Comparison of ENCODE assay signal across 16 cellular contexts in the genomic region with DNA sequence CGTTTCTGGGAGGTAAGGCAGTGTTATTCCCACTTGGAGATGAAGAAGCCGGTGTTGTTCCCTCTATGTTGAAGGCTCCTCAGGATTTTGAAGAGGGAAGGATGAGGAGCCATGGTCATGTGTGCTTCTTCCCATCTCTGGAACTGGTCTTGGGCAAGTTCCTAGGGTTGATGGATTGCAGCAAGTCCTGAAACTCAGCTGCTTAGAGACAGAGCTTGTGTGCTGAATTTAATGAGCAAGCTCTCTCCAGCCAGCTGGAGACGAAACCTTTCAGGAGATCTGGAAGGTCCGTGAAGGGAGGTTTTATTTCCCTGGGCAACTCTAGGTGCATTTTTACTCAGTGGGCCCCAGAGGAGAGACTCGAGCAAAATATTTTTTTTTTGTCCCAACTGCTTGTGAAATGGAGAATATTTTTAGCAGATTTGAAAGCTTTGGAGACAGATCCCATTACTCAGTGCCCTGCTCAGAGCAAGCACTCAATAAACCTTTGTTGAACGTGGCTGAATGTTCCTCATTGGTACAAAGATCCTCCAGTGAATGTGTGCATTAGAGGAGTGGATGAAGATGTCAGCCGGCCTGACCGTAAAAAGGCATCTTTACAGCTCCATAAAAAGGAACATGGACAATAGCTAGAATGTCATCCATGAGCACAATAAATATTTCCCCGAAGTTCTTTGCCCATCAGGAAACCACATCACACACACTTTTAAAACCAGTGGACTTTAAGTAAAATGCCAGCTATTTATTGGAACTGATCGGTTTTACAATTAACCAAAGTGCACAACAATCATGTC. TPM values are rescaled to one million over a fixed set of nuclear protein-coding genes. Genes with fewer than 3 reads are reported as not detected.
"Had no signal": no experiment of that assay in that cellular context is flagged by ENCODE, and none has a peak within 500 bp of the region (broad histone marks: within the 10 kb centered on the region; RNA-seq: fewer than 3 reads in every experiment).

No MANE protein-coding gene starts in this region.

- DNase-seq: activated B cell treated with CpG ODN at 0.5 μM for 24 hours; activated CD4-positive, alpha-beta T cell treated with anti-CD3 and anti-CD28 coated beads for 48 hours; activated CD8-positive, alpha-beta memory T cell treated with anti-CD3 and anti-CD28 coated beads for 24 hours; activated naive CD4-positive, alpha-beta T cell treated with anti-CD3 and anti-CD28 coated beads, Interleukin-2, amount 10 ng/mL, durations not matched to agents 7 days and 5 days; colonic mucosa; glutamatergic neuron; kidney glomerular epithelial cell; left ventricle myocardium superior; mesenchymal stem cell; ovary; stimulated activated CD4-positive, alpha-beta T cell treated with anti-CD3 and anti-CD28 coated beads, Interleukin-4, amount 100 ng/mL, for 24 hours; upper lobe of left lung had no signal

- H3K9me3 ChIP-seq: colonic mucosa, esophagus muscularis mucosa, ovary, SJSA1, upper lobe of left lung had no signal

- H3K27me3 ChIP-seq: colonic mucosa, esophagus muscularis mucosa, ovary, SJSA1, upper lobe of left lung had no signal

- H3K4me1 ChIP-seq: colonic mucosa, SJSA1, upper lobe of left lung had no signal

- H3K4me3 ChIP-seq: colonic mucosa, esophagus muscularis mucosa, ovary, SJSA1, skin epidermis, upper lobe of left lung had no signal

- H3K27ac ChIP-seq: colonic mucosa, esophagus muscularis mucosa, ovary, SJSA1, skin epidermis, upper lobe of left lung had no signal

- H3K36me3 ChIP-seq: colonic mucosa, esophagus muscularis mucosa, ovary, SJSA1, upper lobe of left lung had no signal

- ATAC-seq: left ventricle myocardium superior had no signal

RNA-seq across cellular contexts. Expression of a gene that starts 55.7 kb away (rescaled TPM):
- total RNA-seq: activated B cell treated with CpG ODN at 0.5 μM for 24 hours; T-helper 2 cell treated with Interferon-gamma antibody and Interleukin-4, amounts not matched to agents 100 ng/mL and 5 ng/mL, for 36 hours had no signal
